8 cellular contexts compared by ENCODE assay signal in genomic region chr10:3067859-3068179, GRCh38. TPM values are rescaled to one million over a fixed set of nuclear protein-coding genes. Genes with fewer than 3 reads are reported as not detected.
DNase-seq lines count a peak whose midpoint lies in the region; TF ChIP-seq lines count a peak whose summit lies in the region.

No MANE protein-coding gene starts in this region.

- peak overlapping the region; percentile 98 for H3K4me3 ChIP-seq in GM12864 (ENCODE audit: low read depth, low read length)
- H3K4me3 ChIP-seq in GM23248: peak overlapping the region; percentile 83
- H3K4me3 ChIP-seq in esophagus muscularis mucosa: peak overlapping the region; percentile 78 to 91 (median 84)
- H3K4me3 ChIP-seq in prostate gland: peak overlapping the region; percentile 52 to 72

- H2AFZ ChIP-seq in GM23248: peak overlapping the region; percentile 74

- POLR2A ChIA-PET in RWPE1 (lab: Yijun Ruan, JAX; ENCODE audit: low non-redundant PET): interaction anchor here (0.7 kb wide), 1 partner anchor 40 kb away, joined by 3 read pairs; no protein-coding TSS in a partner anchor

- CTCF ChIA-PET in RWPE1 (lab: Yijun Ruan, JAX): interaction anchor here (0.7 kb wide), 1 partner anchor 155 kb away, joined by 3 read pairs; no protein-coding TSS in a partner anchor

- H3K27me3 ChIP-seq in GM23248 (replicated peaks; ENCODE audit: insufficient read depth): no peaks in the 10 kb centered on the region
- H3K27me3 ChIP-seq in esophagus muscularis mucosa: no peaks in the 10 kb centered on the region
- no peaks in the 10 kb centered on the region for H3K27me3 ChIP-seq in prostate gland (replicated peaks; ENCODE audit: insufficient read depth)

- 0 out of 2 replicates have a peak, but pooled peaks cover 6% of the 10 kb centered on the region for H4K20me1 ChIP-seq in GM23248 (ENCODE audit: insufficient read depth)

- TF ChIP-seq POLR2A in esophagus muscularis mucosa (IDR thresholded peaks at IDR 0.05; ENCODE audit: low read depth): no peak
- TF ChIP-seq POLR2A in prostate gland (IDR thresholded peaks at IDR 0.05): no peak

- peaks cover 4% of the 10 kb centered on the region; the same call in 1 of the 2 replicates for H3F3A ChIP-seq in GM23248 (ENCODE audit: insufficient read depth)

- peak overlapping the region; percentile 81 for H3K9ac ChIP-seq in GM23248

- peaks cover 6% of the 10 kb centered on the region; the same call in 1 of the 2 replicates for H3K36me3 ChIP-seq in GM23248 (ENCODE audit: low read depth)
- no peaks in the 10 kb centered on the region for H3K36me3 ChIP-seq in esophagus muscularis mucosa
- H3K36me3 ChIP-seq in prostate gland: no peaks in the 10 kb centered on the region

- H3K4me1 ChIP-seq in GM23248 (ENCODE audit: insufficient read depth) (peaks cover 17% of the 10 kb centered on the region; the same call in 1 of the 2 replicates), esophagus muscularis mucosa (peaks cover 21 to 53% (median 39%) of the 10 kb centered on the region in 4 donors), prostate gland (replicated peaks) (peaks cover 3% of the 10 kb centered on the region)

- DNase-seq in GM12864 (ENCODE audit: low read depth) (no peak), GM23248 (no peak), RWPE1 (ENCODE audit: low spot score) (no peak), esophagus muscularis mucosa (ENCODE audit: extremely low spot score) (no peak), prostate gland (ENCODE audit: low spot score) (no peak), NCI-H1048 (lab: John Stamatoyannopoulos, UW) (no peak), NCI-H2227 treated with DMSO at 0.1 percent for 48 hours (lab: John Stamatoyannopoulos, UW) (no peak), G401 (ENCODE audit: low spot score) (no peak)

- in situ Hi-C loops in GM23248 (cut with MboI): no loop called here
- in situ Hi-C loops in G401 (cut with HindIII; ENCODE audit: low sequenced_read_pairs): no loop called here

- 0 to 13% methylated on average over 3 to 29 of the region's 29 CpGs for WGBS in GM23248 (ENCODE audit: low coverage in 1 of 2, low lambda C conversion rate in 2 of 2, missing lambda C conversion rate in 2 of 2), 2 experiments
- WGBS in esophagus muscularis mucosa: under 1% methylated on average over 27 of the region's 29 CpGs
- under 1% methylated on average over 29 of the region's 29 CpGs for WGBS in prostate gland

- no peak for TF ChIP-seq EP300 in esophagus muscularis mucosa (IDR thresholded peaks at IDR 0.05)

- no peak for TF ChIP-seq CTCF in GM12864 (IDR thresholded peaks at IDR 0.05; ENCODE audit: low read depth, low read length, missing control alignments)
- TF ChIP-seq CTCF in RWPE1 (conservative IDR thresholded peaks at IDR 0.05; ENCODE audit: low read depth): no peak
- no peak for TF ChIP-seq CTCF in esophagus muscularis mucosa (IDR thresholded peaks at IDR 0.05)
- TF ChIP-seq CTCF in prostate gland (IDR thresholded peaks at IDR 0.05): no peak

- intact Hi-C loops in esophagus muscularis mucosa (cut with DNase I) (loop anchor here (5.0 kb wide), 1 partner anchor 34 kb away; no protein-coding TSS in a partner anchor), prostate gland (cut with DNase I) (loop anchor here (2.0 to 5.0 kb wide), 2 partner anchors 19 to 104 kb away; partner anchors contain the start of gene PITRM1)

- H3K79me2 ChIP-seq in GM23248 (ENCODE audit: insufficient read depth): peaks cover 43% of the 10 kb centered on the region

- peak overlapping the region; percentile 30 for H3K27ac ChIP-seq in GM23248
- H3K27ac ChIP-seq in RWPE1: peak overlapping the region; percentile 76
- H3K27ac ChIP-seq in esophagus muscularis mucosa (replicated peaks in 1 of 4): peak overlapping the region; percentile 82 to 89 (median 84)
- peak overlapping the region; percentile 59 to 70 for H3K27ac ChIP-seq in prostate gland

- H3K9me3 ChIP-seq in GM23248 (ENCODE audit: low read depth) (no peaks in the 10 kb centered on the region), esophagus muscularis mucosa (no peaks in the 10 kb centered on the region), prostate gland (no peaks in the 10 kb centered on the region)

- no peaks in the 10 kb centered on the region for H3K9me2 ChIP-seq in GM23248 (ENCODE audit: insufficient read depth)

- H3K4me2 ChIP-seq in GM23248 (ENCODE audit: unreplicated experiment): peak overlapping the region; percentile 77

RNA-seq across cellular contexts. Expression of gene PFKP, which starts 0.5 kb away (rescaled TPM):
- total RNA-seq in GM23248 (2014; rRNA removed; shearing (Covaris generic)): 137 and 159 TPM in 2 replicates
- 133 TPM in 2 replicates for polyA plus RNA-seq in GM23248 (2016; fragmentation: Nextera tagmentation; extraction: Ambion mirVana)
- total RNA-seq in esophagus muscularis mucosa (100 to 1,000 TPM in 3 of 4 donors, 10 to 100 TPM in 1; 90.8 to 255 (median 112) TPM), prostate gland (10 to 100 TPM; 35.1 to 86.9 TPM)
- total RNA-seq in G401 (2014; rRNA removed; shearing (Covaris generic)): 200 and 222 TPM in 2 replicates

Comparison
In these comparisons a context has a peak if more than half of its experiments do, and no peak if none do; other contexts are left out.
1. H3K27ac ChIP-seq: peak in every context shown above with its lines; median percentile 84 in esophagus muscularis mucosa; 76 in RWPE1; 64 in prostate gland; 30 in GM23248.